In the genomic region with DNA sequence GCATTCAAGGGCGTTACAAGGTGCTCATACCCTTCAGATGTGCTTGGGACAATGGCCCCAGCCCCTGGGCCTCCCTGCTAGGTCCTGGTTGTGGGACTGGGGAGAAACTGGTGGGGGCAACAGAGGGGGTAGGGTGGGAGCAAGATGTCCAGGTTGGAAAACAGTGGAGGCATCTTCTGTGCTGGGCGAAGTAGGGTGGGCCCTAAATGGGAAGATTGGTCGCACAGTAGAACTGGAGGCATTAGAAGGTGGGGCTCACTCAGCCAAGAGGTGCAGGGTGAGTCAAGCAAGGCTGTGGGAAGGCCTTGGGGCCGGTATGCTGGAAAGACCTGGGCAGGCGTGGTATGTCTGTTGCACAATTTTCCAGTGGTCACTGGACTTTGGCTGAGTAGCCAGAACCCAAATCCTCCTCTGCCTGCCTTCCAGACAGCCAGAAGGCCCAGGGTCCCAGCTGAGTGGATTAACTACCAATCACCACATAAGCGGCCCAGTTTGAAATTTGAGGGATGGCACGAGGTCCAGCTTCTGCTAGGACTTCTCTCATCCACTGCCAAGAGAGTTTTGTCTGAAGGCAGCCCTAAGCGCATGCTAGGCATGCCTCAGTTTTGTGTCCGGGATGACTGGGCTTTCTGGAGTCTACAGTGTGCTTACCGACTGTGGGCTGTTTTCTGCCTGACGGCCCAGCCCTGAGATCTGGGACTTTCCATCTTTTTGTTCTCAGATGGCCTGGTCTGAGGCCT, we compare ENCODE assay signal across 2 cellular contexts.
TF ChIP-seq lines count a peak whose summit lies in the region.

No MANE protein-coding gene starts in this region.

TF ChIP-seq in K562, 482 proteins besides CTCF, POLR2A, EP300 and RAD21 (continued from another document and continues in another):
- TF ChIP-seq, protein P1, sequence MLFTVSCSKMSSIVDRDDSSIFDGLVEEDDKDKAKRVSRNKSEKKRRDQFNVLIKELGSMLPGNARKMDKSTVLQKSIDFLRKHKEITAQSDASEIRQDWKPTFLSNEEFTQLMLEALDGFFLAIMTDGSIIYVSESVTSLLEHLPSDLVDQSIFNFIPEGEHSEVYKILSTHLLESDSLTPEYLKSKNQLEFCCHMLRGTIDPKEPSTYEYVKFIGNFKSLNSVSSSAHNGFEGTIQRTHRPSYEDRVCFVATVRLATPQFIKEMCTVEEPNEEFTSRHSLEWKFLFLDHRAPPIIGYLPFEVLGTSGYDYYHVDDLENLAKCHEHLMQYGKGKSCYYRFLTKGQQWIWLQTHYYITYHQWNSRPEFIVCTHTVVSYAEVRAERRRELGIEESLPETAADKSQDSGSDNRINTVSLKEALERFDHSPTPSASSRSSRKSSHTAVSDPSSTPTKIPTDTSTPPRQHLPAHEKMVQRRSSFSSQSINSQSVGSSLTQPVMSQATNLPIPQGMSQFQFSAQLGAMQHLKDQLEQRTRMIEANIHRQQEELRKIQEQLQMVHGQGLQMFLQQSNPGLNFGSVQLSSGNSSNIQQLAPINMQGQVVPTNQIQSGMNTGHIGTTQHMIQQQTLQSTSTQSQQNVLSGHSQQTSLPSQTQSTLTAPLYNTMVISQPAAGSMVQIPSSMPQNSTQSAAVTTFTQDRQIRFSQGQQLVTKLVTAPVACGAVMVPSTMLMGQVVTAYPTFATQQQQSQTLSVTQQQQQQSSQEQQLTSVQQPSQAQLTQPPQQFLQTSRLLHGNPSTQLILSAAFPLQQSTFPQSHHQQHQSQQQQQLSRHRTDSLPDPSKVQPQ (CRISPR knock-in tag; IDR thresholded peaks at IDR 0.05; ENCODE audit: borderline replicate concordance): no peak
- TF ChIP-seq POLR2H (tag; IDR thresholded peaks at IDR 0.05; ENCODE audit: low read depth) (no peak), ZNF263 (CRISPR knock-in tag; IDR thresholded peaks at IDR 0.05; ENCODE audit: borderline replicate concordance) (0 out of 2 replicates have a peak, but pooled peaks have one; percentile 30), CBFA2T3 (IDR thresholded peaks at IDR 0.05) (no peak), HNRNPUL1 (IDR thresholded peaks at IDR 0.05; ENCODE audit: low read length) (no peak), IRF2 (CRISPR knock-in tag; IDR thresholded peaks at IDR 0.05) (no peak)
- TF ChIP-seq, protein P2, sequence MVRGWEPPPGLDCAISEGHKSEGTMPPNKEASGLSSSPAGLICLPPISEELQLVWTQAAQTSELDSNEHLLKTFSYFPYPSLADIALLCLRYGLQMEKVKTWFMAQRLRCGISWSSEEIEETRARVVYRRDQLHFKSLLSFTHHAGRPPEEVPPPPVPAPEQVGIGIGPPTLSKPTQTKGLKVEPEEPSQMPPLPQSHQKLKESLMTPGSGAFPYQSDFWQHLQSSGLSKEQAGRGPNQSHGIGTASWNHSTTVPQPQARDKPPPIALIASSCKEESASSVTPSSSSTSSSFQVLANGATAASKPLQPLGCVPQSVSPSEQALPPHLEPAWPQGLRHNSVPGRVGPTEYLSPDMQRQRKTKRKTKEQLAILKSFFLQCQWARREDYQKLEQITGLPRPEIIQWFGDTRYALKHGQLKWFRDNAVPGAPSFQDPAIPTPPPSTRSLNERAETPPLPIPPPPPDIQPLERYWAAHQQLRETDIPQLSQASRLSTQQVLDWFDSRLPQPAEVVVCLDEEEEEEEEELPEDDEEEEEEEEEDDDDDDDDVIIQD (CRISPR knock-in tag; IDR thresholded peaks at IDR 0.05): no peak
- TF ChIP-seq, protein P3, sequence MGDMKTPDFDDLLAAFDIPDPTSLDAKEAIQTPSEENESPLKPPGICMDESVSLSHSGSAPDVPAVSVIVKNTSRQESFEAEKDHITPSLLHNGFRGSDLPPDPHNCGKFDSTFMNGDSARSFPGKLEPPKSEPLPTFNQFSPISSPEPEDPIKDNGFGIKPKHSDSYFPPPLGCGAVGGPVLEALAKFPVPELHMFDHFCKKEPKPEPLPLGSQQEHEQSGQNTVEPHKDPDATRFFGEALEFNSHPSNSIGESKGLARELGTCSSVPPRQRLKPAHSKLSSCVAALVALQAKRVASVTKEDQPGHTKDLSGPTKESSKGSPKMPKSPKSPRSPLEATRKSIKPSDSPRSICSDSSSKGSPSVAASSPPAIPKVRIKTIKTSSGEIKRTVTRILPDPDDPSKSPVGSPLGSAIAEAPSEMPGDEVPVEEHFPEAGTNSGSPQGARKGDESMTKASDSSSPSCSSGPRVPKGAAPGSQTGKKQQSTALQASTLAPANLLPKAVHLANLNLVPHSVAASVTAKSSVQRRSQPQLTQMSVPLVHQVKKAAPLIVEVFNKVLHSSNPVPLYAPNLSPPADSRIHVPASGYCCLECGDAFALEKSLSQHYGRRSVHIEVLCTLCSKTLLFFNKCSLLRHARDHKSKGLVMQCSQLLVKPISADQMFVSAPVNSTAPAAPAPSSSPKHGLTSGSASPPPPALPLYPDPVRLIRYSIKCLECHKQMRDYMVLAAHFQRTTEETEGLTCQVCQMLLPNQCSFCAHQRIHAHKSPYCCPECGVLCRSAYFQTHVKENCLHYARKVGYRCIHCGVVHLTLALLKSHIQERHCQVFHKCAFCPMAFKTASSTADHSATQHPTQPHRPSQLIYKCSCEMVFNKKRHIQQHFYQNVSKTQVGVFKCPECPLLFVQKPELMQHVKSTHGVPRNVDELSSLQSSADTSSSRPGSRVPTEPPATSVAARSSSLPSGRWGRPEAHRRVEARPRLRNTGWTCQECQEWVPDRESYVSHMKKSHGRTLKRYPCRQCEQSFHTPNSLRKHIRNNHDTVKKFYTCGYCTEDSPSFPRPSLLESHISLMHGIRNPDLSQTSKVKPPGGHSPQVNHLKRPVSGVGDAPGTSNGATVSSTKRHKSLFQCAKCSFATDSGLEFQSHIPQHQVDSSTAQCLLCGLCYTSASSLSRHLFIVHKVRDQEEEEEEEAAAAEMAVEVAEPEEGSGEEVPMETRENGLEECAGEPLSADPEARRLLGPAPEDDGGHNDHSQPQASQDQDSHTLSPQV (IDR thresholded peaks at IDR 0.05): peak; percentile 47
- TF ChIP-seq, protein P4, sequence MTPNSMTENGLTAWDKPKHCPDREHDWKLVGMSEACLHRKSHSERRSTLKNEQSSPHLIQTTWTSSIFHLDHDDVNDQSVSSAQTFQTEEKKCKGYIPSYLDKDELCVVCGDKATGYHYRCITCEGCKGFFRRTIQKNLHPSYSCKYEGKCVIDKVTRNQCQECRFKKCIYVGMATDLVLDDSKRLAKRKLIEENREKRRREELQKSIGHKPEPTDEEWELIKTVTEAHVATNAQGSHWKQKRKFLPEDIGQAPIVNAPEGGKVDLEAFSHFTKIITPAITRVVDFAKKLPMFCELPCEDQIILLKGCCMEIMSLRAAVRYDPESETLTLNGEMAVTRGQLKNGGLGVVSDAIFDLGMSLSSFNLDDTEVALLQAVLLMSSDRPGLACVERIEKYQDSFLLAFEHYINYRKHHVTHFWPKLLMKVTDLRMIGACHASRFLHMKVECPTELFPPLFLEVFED (CRISPR knock-in tag; conservative IDR thresholded peaks at IDR 0.05): no peak

TF ChIP-seq in HepG2, 621 proteins besides CTCF, POLR2A, EP300 and RAD21 (continued from another document and continues in another):
- TF ChIP-seq, protein P5, sequence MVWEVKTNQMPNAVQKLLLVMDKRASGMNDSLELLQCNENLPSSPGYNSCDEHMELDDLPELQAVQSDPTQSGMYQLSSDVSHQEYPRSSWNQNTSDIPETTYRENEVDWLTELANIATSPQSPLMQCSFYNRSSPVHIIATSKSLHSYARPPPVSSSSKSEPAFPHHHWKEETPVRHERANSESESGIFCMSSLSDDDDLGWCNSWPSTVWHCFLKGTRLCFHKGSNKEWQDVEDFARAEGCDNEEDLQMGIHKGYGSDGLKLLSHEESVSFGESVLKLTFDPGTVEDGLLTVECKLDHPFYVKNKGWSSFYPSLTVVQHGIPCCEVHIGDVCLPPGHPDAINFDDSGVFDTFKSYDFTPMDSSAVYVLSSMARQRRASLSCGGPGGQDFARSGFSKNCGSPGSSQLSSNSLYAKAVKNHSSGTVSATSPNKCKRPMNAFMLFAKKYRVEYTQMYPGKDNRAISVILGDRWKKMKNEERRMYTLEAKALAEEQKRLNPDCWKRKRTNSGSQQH (CRISPR knock-in tag; IDR thresholded peaks at IDR 0.05; ENCODE audit: low read depth): no peak
- TF ChIP-seq SMAD3 (CRISPR knock-in tag; IDR thresholded peaks at IDR 0.05): no peak
- 0 out of 2 replicates have a peak, but pooled peaks have one; percentile 30 for TF ChIP-seq KAT8 (CRISPR knock-in tag; IDR thresholded peaks at IDR 0.05)
- TF ChIP-seq HNRNPK (IDR thresholded peaks at IDR 0.05; ENCODE audit: low read depth, low read length, poor library complexity, severe bottlenecking): no peak
- TF ChIP-seq, protein P6, sequence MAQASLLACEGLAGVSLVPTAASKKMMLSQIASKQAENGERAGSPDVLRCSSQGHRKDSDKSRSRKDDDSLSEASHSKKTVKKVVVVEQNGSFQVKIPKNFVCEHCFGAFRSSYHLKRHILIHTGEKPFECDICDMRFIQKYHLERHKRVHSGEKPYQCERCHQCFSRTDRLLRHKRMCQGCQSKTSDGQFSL (CRISPR knock-in tag; IDR thresholded peaks at IDR 0.05): no peak
- TF ChIP-seq ZNF562 (CRISPR knock-in tag; IDR thresholded peaks at IDR 0.05; ENCODE audit: borderline replicate concordance): no peak
- TF ChIP-seq SALL1 (CRISPR knock-in tag; IDR thresholded peaks at IDR 0.05): peak; percentile 38; the same call in 1 of the 2 replicates
- TF ChIP-seq NBN (conservative IDR thresholded peaks at IDR 0.05): no peak
- no peak for TF ChIP-seq ZNF558 (CRISPR knock-in tag; IDR thresholded peaks at IDR 0.05; ENCODE audit: borderline replicate concordance)
- no peak for TF ChIP-seq NFE2L1 (CRISPR knock-in tag; IDR thresholded peaks at IDR 0.05; ENCODE audit: borderline replicate concordance)
- TF ChIP-seq SOX6 (IDR thresholded peaks at IDR 0.05): no peak
- TF ChIP-seq SOX6 (CRISPR knock-in tag; IDR thresholded peaks at IDR 0.05): peak; percentile 60
- no peak for TF ChIP-seq SNAPC2 (CRISPR knock-in tag; IDR thresholded peaks at IDR 0.05)
- no peak for TF ChIP-seq ZNF367 (CRISPR knock-in tag; IDR thresholded peaks at IDR 0.05; ENCODE audit: borderline replicate concordance)
- TF ChIP-seq, protein P7, sequence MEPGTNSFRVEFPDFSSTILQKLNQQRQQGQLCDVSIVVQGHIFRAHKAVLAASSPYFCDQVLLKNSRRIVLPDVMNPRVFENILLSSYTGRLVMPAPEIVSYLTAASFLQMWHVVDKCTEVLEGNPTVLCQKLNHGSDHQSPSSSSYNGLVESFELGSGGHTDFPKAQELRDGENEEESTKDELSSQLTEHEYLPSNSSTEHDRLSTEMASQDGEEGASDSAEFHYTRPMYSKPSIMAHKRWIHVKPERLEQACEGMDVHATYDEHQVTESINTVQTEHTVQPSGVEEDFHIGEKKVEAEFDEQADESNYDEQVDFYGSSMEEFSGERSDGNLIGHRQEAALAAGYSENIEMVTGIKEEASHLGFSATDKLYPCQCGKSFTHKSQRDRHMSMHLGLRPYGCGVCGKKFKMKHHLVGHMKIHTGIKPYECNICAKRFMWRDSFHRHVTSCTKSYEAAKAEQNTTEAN (CRISPR knock-in tag; conservative IDR thresholded peaks at IDR 0.05): no peak
- no peak for TF ChIP-seq GTF3A (CRISPR knock-in tag; conservative IDR thresholded peaks at IDR 0.05)
- peak; percentile 19; the same call in 1 of the 2 replicates for TF ChIP-seq ZMYM4 (CRISPR knock-in tag; IDR thresholded peaks at IDR 0.05)
- TF ChIP-seq, protein P8, sequence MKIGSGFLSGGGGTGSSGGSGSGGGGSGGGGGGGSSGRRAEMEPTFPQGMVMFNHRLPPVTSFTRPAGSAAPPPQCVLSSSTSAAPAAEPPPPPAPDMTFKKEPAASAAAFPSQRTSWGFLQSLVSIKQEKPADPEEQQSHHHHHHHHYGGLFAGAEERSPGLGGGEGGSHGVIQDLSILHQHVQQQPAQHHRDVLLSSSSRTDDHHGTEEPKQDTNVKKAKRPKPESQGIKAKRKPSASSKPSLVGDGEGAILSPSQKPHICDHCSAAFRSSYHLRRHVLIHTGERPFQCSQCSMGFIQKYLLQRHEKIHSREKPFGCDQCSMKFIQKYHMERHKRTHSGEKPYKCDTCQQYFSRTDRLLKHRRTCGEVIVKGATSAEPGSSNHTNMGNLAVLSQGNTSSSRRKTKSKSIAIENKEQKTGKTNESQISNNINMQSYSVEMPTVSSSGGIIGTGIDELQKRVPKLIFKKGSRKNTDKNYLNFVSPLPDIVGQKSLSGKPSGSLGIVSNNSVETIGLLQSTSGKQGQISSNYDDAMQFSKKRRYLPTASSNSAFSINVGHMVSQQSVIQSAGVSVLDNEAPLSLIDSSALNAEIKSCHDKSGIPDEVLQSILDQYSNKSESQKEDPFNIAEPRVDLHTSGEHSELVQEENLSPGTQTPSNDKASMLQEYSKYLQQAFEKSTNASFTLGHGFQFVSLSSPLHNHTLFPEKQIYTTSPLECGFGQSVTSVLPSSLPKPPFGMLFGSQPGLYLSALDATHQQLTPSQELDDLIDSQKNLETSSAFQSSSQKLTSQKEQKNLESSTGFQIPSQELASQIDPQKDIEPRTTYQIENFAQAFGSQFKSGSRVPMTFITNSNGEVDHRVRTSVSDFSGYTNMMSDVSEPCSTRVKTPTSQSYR (CRISPR knock-in tag; IDR thresholded peaks at IDR 0.05; ENCODE audit: borderline replicate concordance): no peak
- no peak for TF ChIP-seq ZNF383 (CRISPR knock-in tag; IDR thresholded peaks at IDR 0.05; ENCODE audit: borderline replicate concordance)
- TF ChIP-seq ZBTB42 (CRISPR knock-in tag; IDR thresholded peaks at IDR 0.05): no peak
- TF ChIP-seq, protein P9, sequence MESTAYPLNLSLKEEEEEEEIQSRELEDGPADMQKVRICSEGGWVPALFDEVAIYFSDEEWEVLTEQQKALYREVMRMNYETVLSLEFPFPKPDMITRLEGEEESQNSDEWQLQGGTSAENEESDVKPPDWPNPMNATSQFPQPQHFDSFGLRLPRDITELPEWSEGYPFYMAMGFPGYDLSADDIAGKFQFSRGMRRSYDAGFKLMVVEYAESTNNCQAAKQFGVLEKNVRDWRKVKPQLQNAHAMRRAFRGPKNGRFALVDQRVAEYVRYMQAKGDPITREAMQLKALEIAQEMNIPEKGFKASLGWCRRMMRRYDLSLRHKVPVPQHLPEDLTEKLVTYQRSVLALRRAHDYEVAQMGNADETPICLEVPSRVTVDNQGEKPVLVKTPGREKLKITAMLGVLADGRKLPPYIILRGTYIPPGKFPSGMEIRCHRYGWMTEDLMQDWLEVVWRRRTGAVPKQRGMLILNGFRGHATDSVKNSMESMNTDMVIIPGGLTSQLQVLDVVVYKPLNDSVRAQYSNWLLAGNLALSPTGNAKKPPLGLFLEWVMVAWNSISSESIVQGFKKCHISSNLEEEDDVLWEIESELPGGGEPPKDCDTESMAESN (CRISPR knock-in tag; conservative IDR thresholded peaks at IDR 0.05): no peak
- TF ChIP-seq, protein P10, sequence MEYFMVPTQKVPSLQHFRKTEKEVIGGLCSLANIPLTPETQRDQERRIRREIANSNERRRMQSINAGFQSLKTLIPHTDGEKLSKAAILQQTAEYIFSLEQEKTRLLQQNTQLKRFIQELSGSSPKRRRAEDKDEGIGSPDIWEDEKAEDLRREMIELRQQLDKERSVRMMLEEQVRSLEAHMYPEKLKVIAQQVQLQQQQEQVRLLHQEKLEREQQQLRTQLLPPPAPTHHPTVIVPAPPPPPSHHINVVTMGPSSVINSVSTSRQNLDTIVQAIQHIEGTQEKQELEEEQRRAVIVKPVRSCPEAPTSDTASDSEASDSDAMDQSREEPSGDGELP (IDR thresholded peaks at IDR 0.05; ENCODE audit: borderline replicate concordance, low read depth): peak; percentile 32; the same call in 1 of the 2 replicates
- TF ChIP-seq, protein P11, sequence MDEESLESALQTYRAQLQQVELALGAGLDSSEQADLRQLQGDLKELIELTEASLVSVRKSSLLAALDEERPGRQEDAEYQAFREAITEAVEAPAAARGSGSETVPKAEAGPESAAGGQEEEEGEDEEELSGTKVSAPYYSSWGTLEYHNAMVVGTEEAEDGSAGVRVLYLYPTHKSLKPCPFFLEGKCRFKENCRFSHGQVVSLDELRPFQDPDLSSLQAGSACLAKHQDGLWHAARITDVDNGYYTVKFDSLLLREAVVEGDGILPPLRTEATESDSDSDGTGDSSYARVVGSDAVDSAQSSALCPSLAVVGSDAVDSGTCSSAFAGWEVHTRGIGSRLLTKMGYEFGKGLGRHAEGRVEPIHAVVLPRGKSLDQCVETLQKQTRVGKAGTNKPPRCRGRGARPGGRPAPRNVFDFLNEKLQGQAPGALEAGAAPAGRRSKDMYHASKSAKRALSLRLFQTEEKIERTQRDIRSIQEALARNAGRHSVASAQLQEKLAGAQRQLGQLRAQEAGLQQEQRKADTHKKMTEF (CRISPR knock-in tag; IDR thresholded peaks at IDR 0.05): 0 out of 2 replicates have a peak, but pooled peaks have one; percentile 37
- TF ChIP-seq RFX5 (IDR thresholded peaks at IDR 0.05; ENCODE audit: low read depth, low read length): no peak
